ENCODE assay signal across 36 cellular contexts in genomic region chr10:4978870-4979269, GRCh38. TPM values are rescaled to one million over a fixed set of nuclear protein-coding genes. Genes with fewer than 3 reads are reported as not detected.
"Had no signal": no experiment of that assay in that cellular context is flagged by ENCODE, and none has a peak within 500 bp of the region (broad histone marks: within the 10 kb centered on the region; RNA-seq: fewer than 3 reads in every experiment).

No MANE protein-coding gene starts in this region.

- FAIRE-seq: astrocyte, bronchial epithelial cell had no signal

- H3K4me1 ChIP-seq: adrenal gland, ascending aorta, breast epithelium had no signal

- H3K9me3 ChIP-seq: adrenal gland, ascending aorta, body of pancreas, breast epithelium had no signal

- DNase-seq: activated effector memory CD4-positive, alpha-beta T cell treated with anti-CD3 and anti-CD28 coated beads, Interleukin-2, amount 50 U/mL, for 16 hours; activated effector memory CD4-positive, alpha-beta T cell treated with Interleukin-2 at 50 U/mL for 16 hours; activated gamma-delta T cell; activated gamma-delta T cell treated with Interleukin-2 at 50 U/mL for 16 hours; activated naive CD4-positive, alpha-beta T cell; activated naive CD4-positive, alpha-beta T cell treated with anti-CD3 and anti-CD28 coated beads for 36 hours; activated naive CD4-positive, alpha-beta T cell treated with anti-CD3 and anti-CD28 coated beads, Interleukin-2, amount 10 ng/mL, durations not matched to agents 7 days and 5 days; activated naive CD4-positive, alpha-beta T cell treated with anti-CD3 and anti-CD28 coated beads, Interleukin-2, amount 50 U/mL, for 16 hours; activated naive CD4-positive, alpha-beta T cell treated with Interleukin-2 at 50 U/mL for 16 hours; activated naive CD8-positive, alpha-beta T cell treated with anti-CD3 and anti-CD28 coated beads for 36 hours; activated naive CD8-positive, alpha-beta T cell treated with anti-CD3 and anti-CD28 coated beads, Interleukin-2, amount 10 ng/mL, durations not matched to agents 7 days and 5 days; activated naive CD8-positive, alpha-beta T cell treated with anti-CD3 and anti-CD28 coated beads, Interleukin-2, amount 50 U/mL, for 24 hours; activated T-cell treated with anti-CD3 and anti-CD28 coated beads, Interleukin-2, amount 50 U/mL, for 1 hour; activated T-cell treated with anti-CD3 and anti-CD28 coated beads, Interleukin-2, amount 50 U/mL, for 24 hours; activated T-cell treated with anti-CD3 and anti-CD28 coated beads, Interleukin-2, amount 50 U/mL, for 4 hours; activated T-cell treated with anti-CD3 and anti-CD28 coated beads, Interleukin-2, amount 50 U/mL, for 48 hours; activated T-cell treated with anti-CD3 and anti-CD28 coated beads, Interleukin-2, amount 50 U/mL, for 72 hours; adrenal gland; amniotic stem cell; amygdala; anterior cingulate cortex; aorta; body of pancreas; brain microvascular endothelial cell; caudate nucleus; central memory CD4-positive, alpha-beta T cell; cerebellar nuclear complex had no signal

- H3K27me3 ChIP-seq: adrenal gland, ascending aorta, body of pancreas, brain microvascular endothelial cell, breast epithelium, cardiac muscle cell had no signal

- H3K36me3 ChIP-seq: adrenal gland, brain microvascular endothelial cell, breast epithelium, cardiac muscle cell had no signal

- H3K27ac ChIP-seq: adrenal gland, ascending aorta, body of pancreas, brain microvascular endothelial cell, breast epithelium, cardiac muscle cell had no signal

- H3K4me3 ChIP-seq: adrenal gland, ascending aorta, body of pancreas, breast epithelium, cardiac muscle cell had no signal

- ATAC-seq: activated naive CD4-positive, alpha-beta T cell treated with anti-CD3 and anti-CD28 coated beads, Interleukin-2, amount 50 U/mL, for 72 hours; activated naive CD8-positive, alpha-beta T cell treated with anti-CD3 and anti-CD28 coated beads, Interleukin-2, amount 50 U/mL, for 24 hours; activated T-cell treated with anti-CD3 and anti-CD28 coated beads, Interleukin-2, amount 50 U/mL, for 4 hours; activated T-cell treated with anti-CD3 and anti-CD28 coated beads, Interleukin-2, amount 50 U/mL, for 72 hours; activated T-helper 17 cell treated with anti-CD3 and anti-CD28 coated beads, Interleukin-2, amount 50 U/mL, for 72 hours; body of pancreas had no signal

RNA-seq across cellular contexts. Expression of gene AKR1C2, which starts 24.8 kb away (rescaled TPM):
- total RNA-seq: activated naive CD4-positive, alpha-beta T cell treated with anti-CD3 and anti-CD28 coated beads, Interleukin-2, amount 50 U/mL, for 72 hours; activated naive CD8-positive, alpha-beta T cell treated with anti-CD3 and anti-CD28 coated beads for 36 hours; activated naive CD8-positive, alpha-beta T cell treated with anti-CD3 and anti-CD28 coated beads, Interleukin-2, amount 10 ng/mL, durations not matched to agents 7 days and 5 days; activated T-helper 1 cell treated with anti-CD3 and anti-CD28 coated beads, Interleukin-12 subunit alpha, Interleukin-12 subunit beta, Interleukin-2, Interleukin-4 antibody, amounts not matched to agents 30 ng/mL and 10 ng/mL and 1 ng/mL, durations not matched to agents 14 hours and 24 hours and 36 hours; activated T-helper 17 cell treated with anti-CD3 and anti-CD28 coated beads, Interleukin-2, amount 50 U/mL, for 72 hours; activated T-helper 2 cell treated with anti-CD3 and anti-CD28 coated beads, Interferon-gamma antibody, Interleukin-2, Interleukin-4, amounts not matched to agents 10 μg/mL and 5 μg/mL and 100 μg/mL, durations not matched to agents 14 hours and 24 hours and 36 hours had no signal
